15 cellular contexts compared by ENCODE assay signal in the genomic region with DNA sequence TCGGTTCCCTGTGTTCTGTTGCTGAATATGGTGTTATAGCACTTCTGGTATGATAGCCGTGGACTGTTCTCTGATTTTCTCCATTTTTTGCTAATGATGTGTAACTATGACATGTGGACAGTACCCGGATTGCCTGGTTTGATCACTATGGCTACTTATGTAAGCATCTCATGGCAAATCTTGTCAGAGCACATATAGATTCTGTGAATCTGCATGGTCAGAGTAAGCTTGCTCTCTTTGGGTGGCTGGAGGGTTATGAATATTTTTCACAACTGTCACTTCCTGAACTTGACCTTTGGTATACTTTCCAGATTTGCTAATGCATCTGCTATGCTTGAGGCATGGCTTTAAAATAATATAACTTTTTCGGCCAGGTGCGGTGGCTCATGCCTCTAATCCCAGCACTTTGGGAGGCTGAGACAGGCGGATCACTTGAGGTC.
DNase-seq lines count a peak whose midpoint lies in the region; FAIRE-seq and TF ChIP-seq lines count a peak whose summit lies in the region.
"Had no signal": no experiment of that assay in that cellular context is flagged by ENCODE, and none has a peak within 500 bp of the region (broad histone marks: within the 10 kb centered on the region; RNA-seq: fewer than 3 reads in every experiment).

No MANE protein-coding gene starts in this region.

- in situ Hi-C loops in astrocyte of the spinal cord (cut with HindIII; ENCODE audit: low sequenced_read_pairs) = no loop called here

- TF ChIP-seq CTCF in AG10803 (conservative IDR thresholded peaks at IDR 0.05; ENCODE audit: low read length) (no peak), astrocyte of the spinal cord (IDR thresholded peaks at IDR 0.05; ENCODE audit: low read depth, low read length) (no peak)

- no peak for FAIRE-seq in HTR-8/SVneo (lab: Jason Lieb, UNC)

- H3K4me3 ChIP-seq in AG10803 (ENCODE audit: low read length) (no peak overlapping the region), astrocyte of the spinal cord (ENCODE audit: low read depth, low read length) (no peak overlapping the region)

- peak; percentile 74 for DNase-seq in AG10803 (ENCODE audit: low read depth)
- DNase-seq in HTR-8/SVneo (ENCODE audit: insufficient read length, low spot score) = peak; percentile 26
- peak; percentile 71 for DNase-seq in astrocyte of the spinal cord (ENCODE audit: low read depth, low spot score)
- DNase-seq in hepatic stellate cell (ENCODE audit: low spot score) = peak; percentile 66
- DNase-seq in globus pallidus (ENCODE audit: low spot score) = no peak
- no peak for DNase-seq in NCI-H1436 treated with DMSO at 0.1 percent for 48 hours (lab: John Stamatoyannopoulos, UW)
- DNase-seq in midbrain (lab: John Stamatoyannopoulos, UW) = no peak
- DNase-seq in ecto neural progenitor cell (ENCODE audit: low spot score) = no peak
- DNase-seq: amygdala; GF-D8; immature natural killer cell; NCI-H345; SHP77 treated with DMSO at 0.1 percent for 48 hours; stimulated activated CD4-positive, alpha-beta T cell treated with anti-CD3 and anti-CD28 coated beads, Interleukin-4, amount 100 ng/mL, for 24 hours; stimulated activated naive CD8-positive, alpha-beta T cell treated with anti-CD3 and anti-CD28 coated beads, Interleukin-15, amount 100 ng/mL, for 72 hours had no signal

Comparison
In these comparisons a context has a peak if more than half of its experiments do, and no peak if none do; other contexts are left out.
1. DNase-seq: peak in AG10803 (single experiment), HTR-8/SVneo (single experiment), astrocyte of the spinal cord (single experiment) and hepatic stellate cell (single experiment); none in globus pallidus (single experiment), NCI-H1436 treated with DMSO at 0.1 percent for 48 hours (single experiment), midbrain (single experiment) and ecto neural progenitor cell (single experiment).